Comparison of ENCODE assay signal across 12 cellular contexts in the genomic region with DNA sequence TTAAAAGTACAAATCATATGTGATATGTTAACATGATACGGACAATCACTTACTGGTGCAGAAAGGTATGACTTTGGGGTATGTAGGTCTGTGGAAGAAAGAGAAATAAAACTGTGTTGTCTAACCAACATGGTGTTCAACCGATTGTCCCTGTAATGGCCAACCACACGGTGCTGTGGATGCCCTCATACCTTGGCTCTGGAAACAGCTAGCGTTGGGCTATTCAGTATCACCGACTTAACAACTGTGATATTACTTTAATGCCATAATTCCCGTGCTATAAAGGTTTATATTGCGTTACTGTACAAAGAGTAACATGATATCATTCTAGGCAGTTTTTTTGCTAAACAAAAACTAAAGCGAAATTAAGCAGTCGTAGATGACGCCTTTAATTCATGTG.
"Had no signal": no experiment of that assay in that cellular context is flagged by ENCODE, and none has a peak within 500 bp of the region (broad histone marks: within the 10 kb centered on the region; RNA-seq: fewer than 3 reads in every experiment).

No MANE protein-coding gene starts in this region.

- H3K36me3 ChIP-seq: heart left ventricle, tibial artery, upper lobe of right lung, vagina had no signal

- H3K9me3 ChIP-seq: heart left ventricle, tibial artery, upper lobe of right lung, vagina had no signal

- DNase-seq: effector memory CD4-positive, alpha-beta T cell; heart left ventricle; hippocampal formation; kidney glomerular epithelial cell; mammary epithelial cell; naive thymus-derived CD4-positive, alpha-beta T cell; nephron progenitor cell; stimulated activated CD4-positive, alpha-beta T cell treated with anti-CD3 and anti-CD28 coated beads, Interleukin-12 subunit alpha, Interleukin-12 subunit beta, amount 100 ng/mL, for 4 hours; stimulated activated naive CD4-positive, alpha-beta T cell treated with Interleukin-2 at 50 U/mL for 16 hours; tibial artery; upper lobe of right lung had no signal

- H3K27me3 ChIP-seq: heart left ventricle, tibial artery, upper lobe of right lung, vagina had no signal

- H3K27ac ChIP-seq: heart left ventricle, tibial artery, upper lobe of right lung, vagina had no signal

- H3K4me1 ChIP-seq: tibial artery, upper lobe of right lung, vagina had no signal

- H3K4me3 ChIP-seq: heart left ventricle, tibial artery, upper lobe of right lung, vagina had no signal
